In genomic region chr3:48851407-48851806, GRCh38 we compare ENCODE assay signal across 1 cellular context.
TF ChIP-seq lines count a peak whose summit lies in the region.

No MANE protein-coding gene starts in this region.

TF ChIP-seq in HepG2, 621 proteins besides CTCF, POLR2A, EP300 and RAD21:
- TF ChIP-seq ZNF326 (CRISPR knock-in tag; IDR thresholded peaks at IDR 0.05; ENCODE audit: borderline replicate concordance) (no peak), RFX1 (IDR thresholded peaks at IDR 0.05) (peak; percentile 46)
